Comparison of ENCODE assay signal across 8 cellular contexts in genomic region chr1:154982897-154983648, GRCh38. TPM values are rescaled to one million over a fixed set of nuclear protein-coding genes. Genes with fewer than 3 reads are reported as not detected.
A peak's percentile ranks its signal among the peaks of the same experiment; 100 is the strongest.
DNase-seq lines count a peak whose midpoint lies in the region; ATAC-seq, FAIRE-seq and TF ChIP-seq lines count a peak whose summit lies in the region.

FLAD1 (plus strand) TSS chr1:154983344; CDS start chr1:154983695, 351 bp downstream.

- peak within 1 kb of the TSS; percentile 63 to 100 (median 99) for H3K4me3 ChIP-seq in keratinocyte (ENCODE audit: control insufficient read depth in 2 of 3, extremely low read depth in 1 of 3, insufficient read depth in 2 of 3, low read depth in 1 of 3, low read length in 3 of 3)

- H3K9me1 ChIP-seq in keratinocyte (ENCODE audit: control insufficient read depth, extremely low read depth, insufficient read depth, low read length) = no peaks in the 10 kb centered on the region

- peaks cover 21% of the 10 kb centered on the region for H3K4me1 ChIP-seq in keratinocyte (ENCODE audit: control insufficient read depth, extremely low read depth, insufficient read depth, low read length)

- peak within 1 kb of the TSS; percentile 88 for H2AFZ ChIP-seq in keratinocyte (ENCODE audit: control insufficient read depth, low read length)

- no peaks in the 10 kb centered on the region for H3K27me3 ChIP-seq in keratinocyte (ENCODE audit: control insufficient read depth, extremely low read depth, insufficient read depth, low read length)

- peak within 1 kb of the TSS; percentile 92 for H3K9ac ChIP-seq in keratinocyte (ENCODE audit: control insufficient read depth, extremely low read depth, insufficient read depth, low read length)

- peak; percentile 49 for FAIRE-seq in keratinocyte (lab: Jason Lieb, UNC)

- H4K20me1 ChIP-seq in keratinocyte (ENCODE audit: control insufficient read depth, extremely low read depth, insufficient read depth, low read length) = no peaks in the 10 kb centered on the region

- peaks cover 8 to 9% of the 10 kb centered on the region in 2 experiments for H3K36me3 ChIP-seq in keratinocyte (ENCODE audit: control insufficient read depth in 2 of 2, extremely low read depth in 1 of 2, insufficient read depth in 2 of 2, low read length in 2 of 2)

- H3K27ac ChIP-seq in keratinocyte (ENCODE audit: control insufficient read depth, insufficient read depth, low read length) = peak within 1 kb of the TSS; percentile 89

- peak; percentile 96 for ATAC-seq in HG03439 (IDR thresholded peaks at IDR 0.05; ENCODE audit: unreplicated experiment)

- peak within 1 kb of the TSS; percentile 97 for H3K4me2 ChIP-seq in keratinocyte (ENCODE audit: control insufficient read depth, extremely low read depth, insufficient read depth, low read depth, low read length)

- TF ChIP-seq CTCF in keratinocyte (optimal IDR thresholded peaks at IDR 0.05 in 1 of 3, IDR thresholded peaks at IDR 0.05 in 1 of 3, conservative IDR thresholded peaks at IDR 0.05 in 1 of 3; ENCODE audit: extremely low read depth in 1 of 3, insufficient read depth in 2 of 3, low read length in 3 of 3) = no peak

- peak; percentile 98 for DNase-seq in Ammon's horn (ENCODE audit: low spot score)
- DNase-seq in GM19238 (ENCODE audit: insufficient read length, low spot score) = peak; percentile 98
- DNase-seq in NCI-H510A (lab: John Stamatoyannopoulos, UW) = peak; percentile 99
- DNase-seq in activated CD4-positive, CD25-positive, alpha-beta regulatory T cell treated with anti-CD3 and anti-CD28 coated beads, Interleukin-2, amount 50 U/mL, for 72 hours = peak; percentile 95
- DNase-seq in cerebellum (ENCODE audit: low spot score) = peak; percentile 98
- DNase-seq in keratinocyte (ENCODE audit: low read depth, low spot score) = peak; percentile 100
- peak; percentile 94 to 95 (median 94) for DNase-seq in stimulated activated CD4-positive, alpha-beta T cell treated with anti-CD3 and anti-CD28 coated beads, Interleukin-12 subunit alpha, Interleukin-12 subunit beta, amount 100 ng/mL, for 48 hours (ENCODE audit: low read depth in 2 of 3, low spot score in 1 of 3)

- H3K79me2 ChIP-seq in keratinocyte (ENCODE audit: control insufficient read depth, insufficient read depth, low read length) = peaks cover 32% of the 10 kb centered on the region

- dilution Hi-C loops in keratinocyte (cut with MboI; ENCODE audit: extremely low pct_ligation_motif_present, low sequenced_read_pairs) = no loop called here

- H3K9me3 ChIP-seq in keratinocyte (ENCODE audit: control insufficient read depth, low read depth, low read length) = no peaks in the 10 kb centered on the region

RNA-seq across cellular contexts. Expression of gene FLAD1, which starts in this region (rescaled TPM):
- total RNA-seq in cerebellum = 16.8 TPM
- 44.7 to 101 TPM (median 51.4 TPM) in 3 replicates for polyA plus RNA-seq in keratinocyte
- polyA plus RNA-seq in keratinocyte (2011; ENCODE audit: low read depth) = 39.1 TPM
- polyA plus RNA-seq in keratinocyte (2011; cell fraction: cytosol; rRNA removed) = 46.5 and 61.9 TPM in 2 replicates
- 99.8 and 124 TPM in 2 replicates for polyA plus RNA-seq in keratinocyte (2011; cell fraction: nucleus; rRNA removed)
- 54.2 and 66.7 TPM in 2 replicates for polyA plus RNA-seq in keratinocyte (2012; ENCODE audit: low replicate concordance)
- 68.7 to 133 TPM (median 68.8 TPM) in 3 replicates for polyA minus RNA-seq in keratinocyte
- polyA minus RNA-seq in keratinocyte (2011; cell fraction: cytosol; rRNA and poly(A)+ RNA removed) = 74.1 TPM
- 39.9 and 40.5 TPM in 2 replicates for polyA minus RNA-seq in keratinocyte (2011; cell fraction: nucleus; rRNA and poly(A)+ RNA removed)

Comparison
In these comparisons a context has a peak if more than half of its experiments do, and no peak if none do; other contexts are left out.
1. Peak in every context shown above with its lines: DNase-seq, ATAC-seq, H3K4me3 ChIP-seq and H3K27ac ChIP-seq.